10 cellular contexts compared by ENCODE assay signal in the genomic region with DNA sequence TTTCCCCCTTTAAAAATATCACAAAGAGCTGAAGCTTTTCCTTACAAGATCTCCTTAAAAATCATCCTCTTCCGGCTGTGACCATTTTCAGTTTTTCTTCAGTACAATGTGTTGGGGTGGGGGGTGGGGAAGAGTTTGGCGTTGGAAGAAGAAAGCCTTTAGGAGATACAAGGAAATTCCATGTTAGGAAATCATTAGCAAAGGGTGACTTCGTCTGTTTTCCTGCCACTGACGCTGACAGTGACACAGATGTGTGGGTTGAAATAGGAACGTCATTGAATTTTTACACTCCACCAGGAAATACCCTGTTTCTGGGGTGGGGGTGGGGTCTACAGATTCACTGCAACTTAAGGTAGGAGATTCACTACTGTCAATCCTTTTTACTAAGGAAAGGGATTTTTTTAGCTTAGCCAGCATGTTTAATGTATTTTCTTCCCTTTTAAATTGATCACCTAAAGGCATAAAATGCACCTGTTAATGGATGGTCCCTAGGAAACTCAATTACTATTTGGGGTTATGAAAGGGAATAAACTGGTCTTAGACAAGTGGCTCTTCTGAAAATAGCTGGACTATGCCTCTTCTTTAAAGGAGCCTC. TPM values are rescaled to one million over a fixed set of nuclear protein-coding genes. Genes with fewer than 3 reads are reported as not detected.
DNase-seq lines count a peak whose midpoint lies in the region; ATAC-seq and TF ChIP-seq lines count a peak whose summit lies in the region.
"Had no signal": no experiment of that assay in that cellular context is flagged by ENCODE, and none has a peak within 500 bp of the region (broad histone marks: within the 10 kb centered on the region; RNA-seq: fewer than 3 reads in every experiment).

No MANE protein-coding gene starts in this region.

- peak overlapping the region; percentile 83 for H3K9ac ChIP-seq in adipocyte (ENCODE audit: low read length)

- H3K4me1 Mint-ChIP-seq in T-helper 2 cell treated with Interferon-gamma antibody and Interleukin-4, amounts not matched to agents 5 μg/mL and 100 μg/mL, for 36 hours (ENCODE audit: low read depth) = peaks cover 16% of the 10 kb centered on the region
- peaks cover 26% of the 10 kb centered on the region for H3K4me1 Mint-ChIP-seq in stimulated activated naive CD8-positive, alpha-beta T cell treated with anti-CD3 and anti-CD28 coated beads, Interleukin-15, amount 100 ng/mL, for 72 hours

- peak overlapping the region; percentile 84 for H3K4me3 Mint-ChIP-seq in T-helper 2 cell treated with Interferon-gamma antibody and Interleukin-4, amounts not matched to agents 5 μg/mL and 100 μg/mL, for 36 hours
- H3K4me3 Mint-ChIP-seq in stimulated activated naive CD8-positive, alpha-beta T cell treated with anti-CD3 and anti-CD28 coated beads, Interleukin-15, amount 100 ng/mL, for 72 hours = peak overlapping the region; percentile 84 to 87

- peaks cover 8% of the 10 kb centered on the region for H3K27me3 Mint-ChIP-seq in T-helper 2 cell treated with Interferon-gamma antibody and Interleukin-4, amounts not matched to agents 5 μg/mL and 100 μg/mL, for 36 hours (ENCODE audit: low read depth)
- peaks cover 9% of the 10 kb centered on the region for H3K27me3 Mint-ChIP-seq in stimulated activated naive CD8-positive, alpha-beta T cell treated with anti-CD3 and anti-CD28 coated beads, Interleukin-15, amount 100 ng/mL, for 72 hours

- peak overlapping the region; percentile 80 for H3K4me3 ChIP-seq in adipocyte (ENCODE audit: low read length)
- peak overlapping the region; percentile 18 for H3K4me3 ChIP-seq in kidney epithelial cell (ENCODE audit: low read depth, low read length)
- H3K4me3 ChIP-seq: SK-N-MC had no signal

- no peaks in the 10 kb centered on the region for H3K9me3 Mint-ChIP-seq in T-helper 2 cell treated with Interferon-gamma antibody and Interleukin-4, amounts not matched to agents 5 μg/mL and 100 μg/mL, for 36 hours
- H3K9me3 Mint-ChIP-seq in stimulated activated naive CD8-positive, alpha-beta T cell treated with anti-CD3 and anti-CD28 coated beads, Interleukin-15, amount 100 ng/mL, for 72 hours = no peaks in the 10 kb centered on the region

- H3K36me3 Mint-ChIP-seq in T-helper 2 cell treated with Interferon-gamma antibody and Interleukin-4, amounts not matched to agents 5 μg/mL and 100 μg/mL, for 36 hours (ENCODE audit: low read depth) = no peaks in the 10 kb centered on the region

- peaks cover 5% of the 10 kb centered on the region for H3K9me3 ChIP-seq in adipocyte (ENCODE audit: control insufficient read depth, low read length)

- ATAC-seq in stimulated activated naive CD8-positive, alpha-beta T cell treated with anti-CD3 and anti-CD28 coated beads, Interleukin-15, amount 100 ng/mL, for 72 hours = no peak
- ATAC-seq in GM21447 (IDR thresholded peaks at IDR 0.05; ENCODE audit: unreplicated experiment) (no peak), HG03442 (IDR thresholded peaks at IDR 0.05; ENCODE audit: unreplicated experiment) (no peak)

- H3K27ac Mint-ChIP-seq in T-helper 2 cell treated with Interferon-gamma antibody and Interleukin-4, amounts not matched to agents 5 μg/mL and 100 μg/mL, for 36 hours = no peak overlapping the region
- H3K27ac Mint-ChIP-seq in stimulated activated naive CD8-positive, alpha-beta T cell treated with anti-CD3 and anti-CD28 coated beads, Interleukin-15, amount 100 ng/mL, for 72 hours = peak overlapping the region in 1 of 2 donors; percentile 59

- TF ChIP-seq CTCF in kidney epithelial cell (IDR thresholded peaks at IDR 0.05; ENCODE audit: insufficient read depth, low read length, poor library complexity, severe bottlenecking) = no peak

- peaks cover 3% of the 10 kb centered on the region for H3K27me3 ChIP-seq in adipocyte (replicated peaks; ENCODE audit: control insufficient read depth, insufficient read depth, low read length)
- no peaks in the 10 kb centered on the region for H3K27me3 ChIP-seq in kidney epithelial cell (ENCODE audit: control insufficient read depth, insufficient read depth, low read length)

- peaks cover 6% of the 10 kb centered on the region for H3K4me1 ChIP-seq in adipocyte (ENCODE audit: control insufficient read depth, insufficient read depth, low read length)

- DNase-seq in T-helper 2 cell treated with Interferon-gamma antibody and Interleukin-4, amounts not matched to agents 5 μg/mL and 100 μg/mL, for 36 hours (ENCODE audit: low spot score) = no peak
- no peak for DNase-seq in T-helper 2 cell
- peak; percentile 50 for DNase-seq in adipocyte (ENCODE audit: low read depth)
- DNase-seq in kidney epithelial cell (ENCODE audit: low read depth) = peak; percentile 50
- no peak for DNase-seq in stimulated activated naive CD8-positive, alpha-beta T cell treated with anti-CD3 and anti-CD28 coated beads, Interleukin-15, amount 100 ng/mL, for 72 hours
- no peak for DNase-seq in NCI-H1105 (lab: John Stamatoyannopoulos, UW)
- DNase-seq: AML-193 had no signal

- H3K36me3 ChIP-seq in adipocyte (ENCODE audit: control insufficient read depth, insufficient read depth, low read length, severe bottlenecking) (no peaks in the 10 kb centered on the region), kidney epithelial cell (ENCODE audit: control insufficient read depth, insufficient read depth, low read length) (no peaks in the 10 kb centered on the region)

RNA-seq across cellular contexts. Expression of a gene that starts 3.9 kb away (rescaled TPM):
- total RNA-seq in kidney epithelial cell = 2.1 and 3.0 TPM in 2 replicates

Comparison
In these comparisons a context has a peak if more than half of its experiments do, and no peak if none do; other contexts are left out.
1. DNase-seq: peak in adipocyte (single experiment) and kidney epithelial cell (single experiment); none in T-helper 2 cell treated with Interferon-gamma antibody and Interleukin-4, amounts not matched to agents 5 μg/mL and 100 μg/mL, for 36 hours (single experiment), T-helper 2 cell (0 of 5), stimulated activated naive CD8-positive, alpha-beta T cell treated with anti-CD3 and anti-CD28 coated beads, Interleukin-15, amount 100 ng/mL, for 72 hours (0 of 2) and NCI-H1105 (single experiment).